ENCODE assay signal across 8 cellular contexts in the genomic region with DNA sequence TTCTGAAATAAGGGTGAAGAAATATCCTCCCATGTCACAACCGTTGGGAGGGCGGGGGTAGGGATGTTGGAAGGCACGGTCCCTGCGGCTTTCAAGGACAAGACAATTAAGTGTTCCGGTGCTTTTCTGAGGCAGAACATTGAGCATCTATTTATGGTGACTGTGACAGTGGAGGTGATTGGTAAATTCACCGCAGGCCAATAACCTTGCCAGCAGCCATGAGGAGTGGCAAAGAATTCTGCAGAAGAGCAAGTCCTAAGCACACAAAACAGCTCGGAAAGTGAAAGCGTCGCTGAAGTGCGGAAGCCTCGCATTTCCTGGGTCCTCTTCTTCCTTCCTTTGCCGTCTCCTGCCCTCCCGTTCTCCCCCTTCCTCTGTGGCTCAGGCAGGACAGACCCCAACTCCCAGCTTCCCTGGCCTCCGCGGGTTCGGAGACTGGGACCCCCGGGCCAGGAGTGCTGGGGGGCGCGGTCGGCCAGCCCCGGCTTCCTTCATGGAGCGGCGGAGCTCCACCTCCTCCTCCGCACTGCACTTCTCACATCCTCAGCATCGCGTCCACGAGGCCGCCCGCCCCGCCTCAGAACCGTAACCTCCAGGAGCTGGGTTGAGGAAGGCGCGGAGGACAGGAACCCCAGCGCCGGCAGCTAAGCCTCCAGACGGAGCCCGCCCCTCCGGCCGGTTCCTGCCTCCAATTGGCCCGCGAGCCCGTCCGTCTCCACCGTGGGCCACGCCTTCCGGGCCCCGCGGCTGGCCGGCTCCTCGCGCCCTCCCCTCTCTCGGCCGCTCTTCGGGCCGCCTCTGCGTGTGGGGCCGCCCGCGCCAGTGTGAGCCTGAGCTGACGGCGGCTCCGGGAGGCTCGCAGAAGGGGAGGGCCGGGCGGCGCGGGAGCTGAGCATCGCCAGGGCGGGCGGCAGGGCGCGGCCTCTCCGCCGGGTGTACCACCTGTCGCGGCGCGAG.
DNase-seq lines count a peak whose midpoint lies in the region; ATAC-seq lines count a peak whose summit lies in the region.

A gene (plus strand): TSS at position 774 of the 957 bp plus-strand sequence. CDS start 16,703 bp downstream, outside the sequence.

- peaks cover 15% of the 10 kb centered on the region for H3K36me3 ChIP-seq in BLaER1

- H3K9me3 ChIP-seq in BLaER1: no peaks in the 10 kb centered on the region

- DNase-seq in NCI-H526 (lab: John Stamatoyannopoulos, UW) (peak; percentile 84 to 96), kidney tubule cell (ENCODE audit: low spot score) (peak; percentile 95)
- peak; percentile 95 for DNase-seq in activated CD4-positive, alpha-beta T cell treated with anti-CD3 and anti-CD28 coated beads for 48 hours
- DNase-seq in stimulated activated CD4-positive, alpha-beta T cell treated with anti-CD3 and anti-CD28 coated beads, Interleukin-1b, Interleukin-23, amount 100 ng/mL, for 1 hour (ENCODE audit: low read depth in 2 of 2): peak; percentile 76 to 84

- peaks cover 26% of the 10 kb centered on the region for H3K4me1 ChIP-seq in BLaER1

- H3K9ac ChIP-seq in BLaER1: peak within 1 kb of the TSS; percentile 97

- H3K27me3 ChIP-seq in BLaER1: no peaks in the 10 kb centered on the region

- peak; percentile 98 for ATAC-seq in GM19324 (IDR thresholded peaks at IDR 0.05; ENCODE audit: low FRiP score, unreplicated experiment)
- ATAC-seq in HG03460 (IDR thresholded peaks at IDR 0.05; ENCODE audit: unreplicated experiment): peak; percentile 96

- H3K4me2 ChIP-seq in BLaER1: peak within 1 kb of the TSS; percentile 85

- H3K27ac ChIP-seq in BLaER1 (peak within 1 kb of the TSS; percentile 98), cingulate gyrus (ENCODE audit: low read depth, low read length) (peak within 1 kb of the TSS; percentile 60)

- peak within 1 kb of the TSS; percentile 99 for H3K4me3 ChIP-seq in BLaER1

- peaks cover 46% of the 10 kb centered on the region for H4K20me1 ChIP-seq in BLaER1

Comparison
In these comparisons a context has a peak if more than half of its experiments do, and no peak if none do; other contexts are left out.
1. Peak in every context shown above with its lines: DNase-seq, ATAC-seq, H3K4me3 ChIP-seq and H3K27ac ChIP-seq.